27 cellular contexts compared by ENCODE assay signal in the genomic region with DNA sequence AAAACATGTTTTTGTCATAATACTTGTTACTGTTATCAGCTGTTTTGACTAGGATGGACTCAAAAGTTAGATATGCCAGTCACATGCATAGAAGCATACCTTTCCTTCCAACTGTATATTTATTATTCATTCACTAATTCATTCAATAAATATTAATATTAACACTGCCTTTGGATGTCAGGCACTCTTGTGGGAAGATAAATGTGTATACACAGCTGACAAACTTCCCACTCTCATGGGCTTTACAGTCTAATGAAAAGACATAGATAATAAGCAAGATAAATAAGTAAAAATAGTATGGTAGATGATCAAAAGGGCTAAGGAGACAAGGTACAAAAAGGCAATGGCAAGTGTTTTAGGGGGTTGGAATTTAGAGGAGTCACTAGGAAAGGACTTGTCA.
"Had no signal": no experiment of that assay in that cellular context is flagged by ENCODE, and none has a peak within 500 bp of the region (broad histone marks: within the 10 kb centered on the region; RNA-seq: fewer than 3 reads in every experiment).

No MANE protein-coding gene starts in this region.

- H3K4me3 Mint-ChIP-seq: dendritic cell treated with granulocyte-macrophage colony-stimulating factor and Interleukin-4, amounts not matched to agents 40 ng/mL and 50 ng/mL, for 4 days; effector memory CD8-positive, alpha-beta T cell; endodermal cell had no signal

- H3K27me3 ChIP-seq: colonic mucosa, dorsolateral prefrontal cortex, esophagus muscularis mucosa, esophagus squamous epithelium, foreskin keratinocyte, gastrocnemius medialis, gastroesophageal sphincter, heart left ventricle, heart right ventricle had no signal

- H3K4me1 ChIP-seq: colonic mucosa, esophagus muscularis mucosa, esophagus squamous epithelium, foreskin keratinocyte, gastrocnemius medialis, gastroesophageal sphincter, heart left ventricle, heart right ventricle had no signal

- DNase-seq: colonic mucosa; cortex of kidney; dermis blood vessel endothelial cell; dorsolateral prefrontal cortex; effector CD4-positive, alpha-beta T cell; effector CD8-positive, alpha-beta T cell; effector memory CD4-positive, alpha-beta T cell; effector memory CD8-positive, alpha-beta T cell; endodermal cell; erythroblast; esophagus squamous epithelium; foreskin fibroblast; foreskin keratinocyte; foreskin melanocyte; gastrocnemius medialis; glutamatergic neuron; head of caudate nucleus; heart left ventricle; heart right ventricle had no signal

- H3K27ac ChIP-seq: colonic mucosa, coronary artery, dorsolateral prefrontal cortex, epithelial cell of prostate, esophagus muscularis mucosa, esophagus squamous epithelium, foreskin keratinocyte, gastrocnemius medialis, gastroesophageal sphincter, heart left ventricle, heart right ventricle had no signal

- H3K4me1 Mint-ChIP-seq: endodermal cell had no signal

- H3K9me3 ChIP-seq: colonic mucosa, esophagus muscularis mucosa, esophagus squamous epithelium, gastrocnemius medialis, gastroesophageal sphincter, heart left ventricle had no signal

- H3K9me3 Mint-ChIP-seq: dendritic cell treated with granulocyte-macrophage colony-stimulating factor and Interleukin-4, amounts not matched to agents 40 ng/mL and 50 ng/mL, for 4 days; endodermal cell had no signal

- H3K27ac Mint-ChIP-seq: dendritic cell treated with granulocyte-macrophage colony-stimulating factor and Interleukin-4, amounts not matched to agents 40 ng/mL and 50 ng/mL, for 4 days; effector memory CD8-positive, alpha-beta T cell; endodermal cell had no signal

- H3K4me3 ChIP-seq: colonic mucosa, coronary artery, dorsolateral prefrontal cortex, esophagus muscularis mucosa, esophagus squamous epithelium, gastrocnemius medialis, gastroesophageal sphincter, heart left ventricle, heart right ventricle had no signal

- ATAC-seq: effector memory CD8-positive, alpha-beta T cell; esophagus mucosa; foreskin keratinocyte; gastrocnemius medialis; gastroesophageal sphincter; heart left ventricle; heart right ventricle had no signal

- H3K36me3 ChIP-seq: colonic mucosa, esophagus muscularis mucosa, esophagus squamous epithelium, gastrocnemius medialis, gastroesophageal sphincter, heart left ventricle, heart right ventricle had no signal

- FAIRE-seq: colon, endothelial cell of umbilical vein had no signal

- H3K27me3 Mint-ChIP-seq: dendritic cell treated with granulocyte-macrophage colony-stimulating factor and Interleukin-4, amounts not matched to agents 40 ng/mL and 50 ng/mL, for 4 days; effector memory CD8-positive, alpha-beta T cell had no signal
